ENCODE assay signal across 8 cellular contexts in the genomic region with DNA sequence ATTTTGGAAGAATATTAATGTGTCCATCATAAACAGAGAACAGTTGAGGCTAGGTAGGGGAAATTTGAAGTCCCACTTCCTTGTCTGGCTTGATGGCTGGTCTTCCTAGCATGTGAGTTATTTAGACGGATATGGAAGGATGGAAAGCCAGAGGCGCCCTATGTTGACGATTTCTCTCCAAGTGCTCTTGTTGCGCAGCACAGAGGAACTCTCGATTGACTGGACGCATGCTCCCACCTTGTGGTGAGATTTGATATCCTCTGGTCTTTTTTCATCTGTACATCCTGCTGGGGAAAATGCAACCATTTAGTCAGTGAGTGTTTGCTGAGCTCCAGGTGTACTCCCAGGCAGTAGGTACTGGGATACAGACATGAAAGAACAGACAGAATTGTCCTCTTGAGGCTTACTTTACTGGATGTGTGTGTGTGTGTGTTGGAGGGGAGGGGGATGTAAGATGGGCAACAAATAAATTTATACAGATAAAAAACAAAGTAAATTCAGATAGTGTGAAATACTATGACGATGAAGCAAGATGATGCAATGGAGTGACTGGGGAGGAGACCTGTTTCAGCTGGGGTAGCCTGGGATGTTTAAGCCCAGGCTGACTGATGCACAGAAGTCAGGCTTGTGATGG.
DNase-seq lines count a peak whose midpoint lies in the region; ATAC-seq and TF ChIP-seq lines count a peak whose summit lies in the region.

No MANE protein-coding gene starts in this region.

- TF ChIP-seq CTCF in foreskin fibroblast (IDR thresholded peaks at IDR 0.05; ENCODE audit: low read depth, low read length) (peak; percentile 55), osteocyte (IDR thresholded peaks at IDR 0.05) (peak; percentile 65)

- H3K4me1 Mint-ChIP-seq in osteocyte (ENCODE audit: unreplicated experiment) = no peaks in the 10 kb centered on the region

- peak; percentile 63 for DNase-seq in DMS153 treated with DMSO at 0.1 percent for 48 hours (lab: John Stamatoyannopoulos, UW; ENCODE audit: unreplicated experiment)
- DNase-seq in NCI-H345 treated with DMSO at 0.1 percent for 48 hours (lab: John Stamatoyannopoulos, UW; ENCODE audit: unreplicated experiment) = peak; percentile 89
- DNase-seq in activated CD4-positive, alpha-beta T cell treated with anti-CD3 and anti-CD28 coated beads, Interleukin-2, amount 50 U/mL, for 4 hours = peak; percentile 8 to 9
- DNase-seq in foreskin fibroblast = peak; percentile 81 to 92
- DNase-seq in osteocyte (ENCODE audit: extremely low spot score, unreplicated experiment) = no peak
- no peak for DNase-seq in activated CD4-positive, CD25-positive, alpha-beta regulatory T cell treated with anti-CD3 and anti-CD28 coated beads, Interleukin-2, amount 50 U/mL, for 72 hours

- H3K9me3 Mint-ChIP-seq in osteocyte (ENCODE audit: unreplicated experiment) = no peaks in the 10 kb centered on the region

- ATAC-seq in HG02642 (IDR thresholded peaks at IDR 0.05; ENCODE audit: poor library complexity, unreplicated experiment) (peak; percentile 63), GM21619 (IDR thresholded peaks at IDR 0.05; ENCODE audit: unreplicated experiment) (no peak)

- peaks cover 28% of the 10 kb centered on the region for H3K27me3 Mint-ChIP-seq in osteocyte (ENCODE audit: unreplicated experiment)

- H3K4me3 Mint-ChIP-seq in osteocyte (ENCODE audit: unreplicated experiment) = no peak overlapping the region

- no peak overlapping the region for H3K27ac Mint-ChIP-seq in osteocyte (ENCODE audit: unreplicated experiment)

- H3K36me3 Mint-ChIP-seq in osteocyte (ENCODE audit: unreplicated experiment) = no peaks in the 10 kb centered on the region

- H3K4me3 ChIP-seq in foreskin fibroblast (ENCODE audit: low read depth in 1 of 2, low read length in 2 of 2) = no peak overlapping the region

Comparison
In these comparisons a context has a peak if more than half of its experiments do, and no peak if none do; other contexts are left out.
1. DNase-seq: peak in DMS153 treated with DMSO at 0.1 percent for 48 hours (single experiment), NCI-H345 treated with DMSO at 0.1 percent for 48 hours (single experiment), activated CD4-positive, alpha-beta T cell treated with anti-CD3 and anti-CD28 coated beads, Interleukin-2, amount 50 U/mL, for 4 hours (2 of 2) and foreskin fibroblast (2 of 2); none in osteocyte (single experiment) and activated CD4-positive, CD25-positive, alpha-beta regulatory T cell treated with anti-CD3 and anti-CD28 coated beads, Interleukin-2, amount 50 U/mL, for 72 hours (single experiment).